8 cellular contexts compared by ENCODE assay signal in genomic region chr4:140343303-140343702, GRCh38. TPM values are rescaled to one million over a fixed set of nuclear protein-coding genes. Genes with fewer than 3 reads are reported as not detected.
DNase-seq lines count a peak whose midpoint lies in the region; ATAC-seq, FAIRE-seq and TF ChIP-seq lines count a peak whose summit lies in the region.

No MANE protein-coding gene starts in this region.

- H3K27me3 Mint-ChIP-seq in glutamatergic neuron (ENCODE audit: unreplicated experiment): peaks cover 3% of the 10 kb centered on the region

- no peaks in the 10 kb centered on the region for H3K36me3 Mint-ChIP-seq in glutamatergic neuron (ENCODE audit: unreplicated experiment)

- H3K4me3 ChIP-seq in choroid plexus epithelial cell (ENCODE audit: low read depth, low read length): no peak overlapping the region

- H3K4me1 Mint-ChIP-seq in glutamatergic neuron (ENCODE audit: low read depth, unreplicated experiment): no peaks in the 10 kb centered on the region

- H3K27ac Mint-ChIP-seq in glutamatergic neuron (ENCODE audit: unreplicated experiment): no peak overlapping the region

- peak; percentile 95 for FAIRE-seq in GM19239 (lab: Jason Lieb, UNC)
- no peak for FAIRE-seq in D721Med (lab: Jason Lieb, UNC)

- DNase-seq in GM19239 (ENCODE audit: insufficient read length, low spot score): peak; percentile 18
- peak; percentile 25 for DNase-seq in choroid plexus epithelial cell (ENCODE audit: low read depth)
- DNase-seq in renal cortical epithelial cell (ENCODE audit: low read depth): peak; percentile 95
- DNase-seq in D721Med (ENCODE audit: insufficient read length, low spot score): no peak
- DNase-seq in UCSD-AML1 (lab: John Stamatoyannopoulos, UW; ENCODE audit: unreplicated experiment): no peak
- DNase-seq in glutamatergic neuron: no peak

- no peaks in the 10 kb centered on the region for H3K9me3 Mint-ChIP-seq in glutamatergic neuron (ENCODE audit: unreplicated experiment)

- no peak overlapping the region for H3K4me3 Mint-ChIP-seq in glutamatergic neuron (ENCODE audit: unreplicated experiment)

- TF ChIP-seq CTCF in choroid plexus epithelial cell (conservative IDR thresholded peaks at IDR 0.05; ENCODE audit: low read depth, low read length) (no peak), D721Med (IDR thresholded peaks at IDR 0.05; ENCODE audit: insufficient read depth, missing control alignments) (no peak), glutamatergic neuron (IDR thresholded peaks at IDR 0.05; ENCODE audit: partially characterized antibody, unreplicated experiment) (no peak)

- ATAC-seq in HG03139 (IDR thresholded peaks at IDR 0.05; ENCODE audit: unreplicated experiment) (peak; percentile 91), HG02885 (IDR thresholded peaks at IDR 0.05; ENCODE audit: poor library complexity, unreplicated experiment) (no peak)

RNA-seq across cellular contexts. Expression of gene SCOC, which starts 30.1 kb away (rescaled TPM):
- total RNA-seq in renal cortical epithelial cell: 121 and 130 TPM in 2 replicates
- total RNA-seq in glutamatergic neuron (ENCODE audit: unreplicated experiment): 55.8 TPM

Comparison
In these comparisons a context has a peak if more than half of its experiments do, and no peak if none do; other contexts are left out.
1. DNase-seq: peak in GM19239 (single experiment), choroid plexus epithelial cell (single experiment) and renal cortical epithelial cell (single experiment); none in D721Med (single experiment), UCSD-AML1 (single experiment) and glutamatergic neuron (single experiment).